Comparison of ENCODE assay signal across 8 cellular contexts in the genomic region with DNA sequence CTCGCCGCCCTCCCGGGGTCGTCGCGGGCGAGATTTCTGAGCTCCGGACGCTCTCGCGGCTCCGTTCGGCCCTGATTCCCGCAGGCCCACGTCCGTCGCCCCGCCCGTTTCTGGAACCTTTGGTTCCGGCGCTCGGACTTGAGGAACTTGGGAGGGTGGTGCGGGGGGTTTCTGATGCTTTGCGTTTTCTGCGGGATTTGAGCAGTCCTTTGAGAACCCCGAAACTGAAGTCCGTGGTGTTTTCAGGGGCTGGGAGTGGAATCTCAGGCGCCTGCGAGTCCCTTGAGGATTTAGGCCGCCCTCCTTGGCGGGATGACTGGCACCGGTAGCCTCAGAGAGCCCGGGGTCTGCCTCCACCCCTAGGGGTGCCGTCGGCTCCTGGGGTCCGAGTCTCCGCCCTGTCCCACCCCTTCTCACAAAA. TPM values are rescaled to one million over a fixed set of nuclear protein-coding genes. Genes with fewer than 3 reads are reported as not detected.
DNase-seq lines count a peak whose midpoint lies in the region; ATAC-seq and TF ChIP-seq lines count a peak whose summit lies in the region.

No MANE protein-coding gene starts in this region.

- H3K4me1 ChIP-seq in HUES48 (ENCODE audit: control insufficient read depth, insufficient read depth, low read length) (0 out of 2 replicates have a peak, but pooled peaks cover 9% of the 10 kb centered on the region), mesodermal cell (ENCODE audit: control insufficient read depth, insufficient read depth, low read length, poor library complexity, severe bottlenecking) (no peaks in the 10 kb centered on the region), upper lobe of right lung (peaks cover 11% of the 10 kb centered on the region)

- DNase-seq in AG10803 (ENCODE audit: low read depth) (no peak), coronary artery (ENCODE audit: low spot score) (no peak), upper lobe of right lung (no peak), UCSD-AML1 (lab: John Stamatoyannopoulos, UW; ENCODE audit: unreplicated experiment) (no peak), globus pallidus (ENCODE audit: low spot score) (no peak)
- no peak for DNase-seq in activated CD4-positive, CD25-positive, alpha-beta regulatory T cell treated with anti-CD3 and anti-CD28 coated beads, Interleukin-2, amount 50 U/mL, for 72 hours

- peak; percentile 66 for ATAC-seq in upper lobe of right lung

- H3K4me3 ChIP-seq in AG10803 (ENCODE audit: low read length) (peak overlapping the region; percentile 74), HUES48 (ENCODE audit: low read depth, low read length) (peak overlapping the region; percentile 90), coronary artery (peak overlapping the region; percentile 84), mesodermal cell (ENCODE audit: extremely low read depth, insufficient read depth, low read length, poor library complexity, severe bottlenecking) (peak overlapping the region; percentile 45), upper lobe of right lung (peak overlapping the region; percentile 66)

- intact Hi-C loops in upper lobe of right lung (cut with DNase I) = no loop called here

- H3K9me3 ChIP-seq in HUES48 (ENCODE audit: control insufficient read depth, insufficient read depth, low read length) (peaks cover 3% of the 10 kb centered on the region; the same call in 1 of the 2 replicates), mesodermal cell (ENCODE audit: control insufficient read depth, low read length) (no peaks in the 10 kb centered on the region), upper lobe of right lung (no peaks in the 10 kb centered on the region)

- TF ChIP-seq CTCF in AG10803 (conservative IDR thresholded peaks at IDR 0.05; ENCODE audit: low read length) (no peak), coronary artery (IDR thresholded peaks at IDR 0.05) (no peak), upper lobe of right lung (IDR thresholded peaks at IDR 0.05) (no peak)

- H3K27me3 ChIP-seq in HUES48 (ENCODE audit: control insufficient read depth, insufficient read depth, low read length) (no peaks in the 10 kb centered on the region), upper lobe of right lung (no peaks in the 10 kb centered on the region)

- no peaks in the 10 kb centered on the region for H3K36me3 ChIP-seq in HUES48 (ENCODE audit: control insufficient read depth, insufficient read depth, low read length)
- no peaks in the 10 kb centered on the region for H3K36me3 ChIP-seq in mesodermal cell (ENCODE audit: control insufficient read depth, insufficient read depth, low read length)
- H3K36me3 ChIP-seq in upper lobe of right lung = no peaks in the 10 kb centered on the region

- 4 to 7% methylated on average over 12 to 26 of the region's 37 CpGs for WGBS in mesodermal cell (ENCODE audit: insufficient coverage in 2 of 2), 2 experiments

- H3K27ac ChIP-seq in HUES48 (ENCODE audit: low read depth, low read length) = peak overlapping the region; percentile 51
- peak overlapping the region; percentile 70 to 91 for H3K27ac ChIP-seq in coronary artery
- H3K27ac ChIP-seq in mesodermal cell (ENCODE audit: low read depth, low read length, severe bottlenecking) = no peak overlapping the region
- H3K27ac ChIP-seq in upper lobe of right lung = peak overlapping the region; percentile 89

- peak overlapping the region; percentile 72 for H3K9ac ChIP-seq in HUES48 (ENCODE audit: low read depth, low read length)

RNA-seq across cellular contexts. Expression of gene THNSL2, which starts 0.3 kb away (rescaled TPM):
- 12.1 TPM for polyA plus RNA-seq in mesodermal cell (2013, experiment 1 of 2)
- polyA plus RNA-seq in mesodermal cell (2013, experiment 2 of 2) = 11.3 TPM
- total RNA-seq in upper lobe of right lung = 20.3 TPM

RNA-seq across cellular contexts. Expression of gene FABP1, which starts 42.6 kb away (rescaled TPM):
- polyA plus RNA-seq in mesodermal cell (2013, experiment 1 of 2) = not detected
- polyA plus RNA-seq in mesodermal cell (2013, experiment 2 of 2) = 0.71 TPM
- not detected for total RNA-seq in upper lobe of right lung
